8 cellular contexts compared by ENCODE assay signal in genomic region chr15:68383161-68384074, GRCh38. TPM values are rescaled to one million over a fixed set of nuclear protein-coding genes. Genes with fewer than 3 reads are reported as not detected.
DNase-seq lines count a peak whose midpoint lies in the region; ATAC-seq and TF ChIP-seq lines count a peak whose summit lies in the region.

No MANE protein-coding gene starts in this region.

- ATAC-seq in mucosa of descending colon (peak; percentile 80), GM18861 (IDR thresholded peaks at IDR 0.05; ENCODE audit: unreplicated experiment) (no peak), GM21737 (IDR thresholded peaks at IDR 0.05; ENCODE audit: unreplicated experiment) (no peak)

- intact Hi-C loops in mucosa of descending colon (cut with DNase I, micrococcal nuclease): no loop called here

- TF ChIP-seq CTCF in epithelial cell of esophagus (IDR thresholded peaks at IDR 0.05; ENCODE audit: insufficient read depth, low read depth, low read length, missing control alignments): peak; percentile 78
- TF ChIP-seq CTCF in mucosa of descending colon (IDR thresholded peaks at IDR 0.05): peak; percentile 63

- H3K4me3 ChIP-seq in epithelial cell of esophagus (ENCODE audit: low read length): no peak overlapping the region
- H3K4me3 ChIP-seq in mucosa of descending colon: no peak overlapping the region

- DNase-seq in NCI-H82 (lab: John Stamatoyannopoulos, UW) (peak; percentile 65), NCI-H82 treated with DMSO at 0.1 percent for 48 hours (lab: John Stamatoyannopoulos, UW; ENCODE audit: unreplicated experiment) (no peak), M059J (ENCODE audit: low read depth) (peak; percentile 60), epithelial cell of esophagus (ENCODE audit: low read depth) (peak; percentile 59), mucosa of descending colon (peak in 1 of 3 donors; percentile 75)
- DNase-seq in activated CD4-positive, alpha-beta T cell treated with anti-CD3 and anti-CD28 coated beads for 4 hours: peak; percentile 6 to 49

- H3K36me3 ChIP-seq in mucosa of descending colon (ENCODE audit: low read depth): no peaks in the 10 kb centered on the region

- no peaks in the 10 kb centered on the region for H3K9me3 ChIP-seq in mucosa of descending colon

- H3K4me1 ChIP-seq in mucosa of descending colon (ENCODE audit: low read depth): no peaks in the 10 kb centered on the region

RNA-seq across cellular contexts. Expression of gene ITGA11, which starts 48.5 kb away (rescaled TPM):
- 31.2 and 54.7 TPM in 2 replicates for total RNA-seq in M059J (2014; rRNA removed; shearing (Covaris generic))
- total RNA-seq in mucosa of descending colon: 1 to 10 TPM; 1.8 to 2.4 (median 2.1) TPM
